In genomic region chr19:12163841-12164240, GRCh38 we compare ENCODE assay signal across 8 cellular contexts. TPM values are rescaled to one million over a fixed set of nuclear protein-coding genes. Genes with fewer than 3 reads are reported as not detected.
DNase-seq lines count a peak whose midpoint lies in the region; ATAC-seq, FAIRE-seq and TF ChIP-seq lines count a peak whose summit lies in the region.

No MANE protein-coding gene starts in this region.

- H4K20me1 ChIP-seq in astrocyte (ENCODE audit: insufficient read depth, low read length) = peaks cover 3% of the 10 kb centered on the region

- H3K27ac Mint-ChIP-seq in HFFc6 (peak overlapping the region; percentile 96), astrocyte (ENCODE audit: unreplicated experiment) (peak overlapping the region; percentile 81)

- POLR2A ChIA-PET in A549 (lab: Yijun Ruan, JAX) = no interaction called here

- no peak for TF ChIP-seq POLR2A in A549 (IDR thresholded peaks at IDR 0.05; ENCODE audit: low read length)
- no peak for TF ChIP-seq POLR2A in right lobe of liver (IDR thresholded peaks at IDR 0.05)
- no peak for TF ChIP-seq POLR2A in uterus (IDR thresholded peaks at IDR 0.05)

- ATAC-seq in A549 (no peak), right lobe of liver (no peak), HG02610 (IDR thresholded peaks at IDR 0.05; ENCODE audit: unreplicated experiment) (no peak)

- H3K4me1 Mint-ChIP-seq in HFFc6 (ENCODE audit: low read depth) = peaks cover 19% of the 10 kb centered on the region
- peaks cover 13% of the 10 kb centered on the region for H3K4me1 Mint-ChIP-seq in astrocyte (ENCODE audit: low read depth, unreplicated experiment)

- peaks cover 44% of the 10 kb centered on the region for H3K79me2 ChIP-seq in astrocyte (ENCODE audit: insufficient read depth, low read length)

- H3K9me3 Mint-ChIP-seq in HFFc6 (peaks cover 3% of the 10 kb centered on the region; the same call in 1 of the 2 replicates), astrocyte (ENCODE audit: unreplicated experiment) (no peaks in the 10 kb centered on the region)

- peak overlapping the region; percentile 48 for H3K4me2 ChIP-seq in A549
- peak overlapping the region; percentile 87 for H3K4me2 ChIP-seq in astrocyte (ENCODE audit: low read length)

- CTCF ChIA-PET in A549 (lab: Yijun Ruan, JAX) = no interaction called here

- H3K36me3 ChIP-seq in astrocyte (ENCODE audit: insufficient read depth, low read length) (no peaks in the 10 kb centered on the region), right lobe of liver (no peaks in the 10 kb centered on the region), uterus (no peaks in the 10 kb centered on the region)

- H3K27ac ChIP-seq in A549 = no peak overlapping the region
- H3K27ac ChIP-seq in astrocyte (ENCODE audit: low read depth, low read length) = peak overlapping the region; percentile 89
- peak overlapping the region; percentile 79 to 88 (median 86) for H3K27ac ChIP-seq in right lobe of liver
- H3K27ac ChIP-seq in uterus = peak overlapping the region; percentile 89 to 93

- TF ChIP-seq EP300 in A549 (IDR thresholded peaks at IDR 0.05) = no peak

- TF ChIP-seq CTCF in A549 (IDR thresholded peaks at IDR 0.05) = no peak
- no peak for TF ChIP-seq CTCF in HFFc6 (IDR thresholded peaks at IDR 0.05)
- no peak for TF ChIP-seq CTCF in astrocyte (IDR thresholded peaks at IDR 0.05; ENCODE audit: insufficient read depth, low read depth, low read length)
- no peak for TF ChIP-seq CTCF in right lobe of liver (IDR thresholded peaks at IDR 0.05)
- TF ChIP-seq CTCF in uterus (IDR thresholded peaks at IDR 0.05) = no peak

- H3K27me3 Mint-ChIP-seq in HFFc6 (ENCODE audit: insufficient read depth) = no peaks in the 10 kb centered on the region; the same call in 1 of the 2 replicates
- no peaks in the 10 kb centered on the region for H3K27me3 Mint-ChIP-seq in astrocyte (ENCODE audit: low read depth, unreplicated experiment)

- peaks cover 3% of the 10 kb centered on the region; the same call in 1 of the 3 replicates for H3K9me3 ChIP-seq in A549
- no peaks in the 10 kb centered on the region for H3K9me3 ChIP-seq in astrocyte (ENCODE audit: insufficient read depth, low read depth, low read length)
- H3K9me3 ChIP-seq in right lobe of liver = no peaks in the 10 kb centered on the region
- no peaks in the 10 kb centered on the region for H3K9me3 ChIP-seq in uterus

- DNase-seq in A549 (ENCODE audit: low read depth in 1 of 2, low spot score in 1 of 2) (no peak), HFFc6 (no peak), astrocyte (ENCODE audit: low read depth) (no peak), right lobe of liver (no peak), uterus (no peak), NCI-H1436 (lab: John Stamatoyannopoulos, UW) (no peak), NCI-H1105 treated with DMSO at 0.1 percent for 48 hours (lab: John Stamatoyannopoulos, UW) (no peak)

- FAIRE-seq in A549 (lab: Jason Lieb, UNC) (no peak), astrocyte (lab: Jason Lieb, UNC) (no peak)

- WGBS in A549 (ENCODE audit: missing lambda C conversion rate) = 34% methylated on average over 2 of the region's 2 CpGs
- 13% methylated on average over 2 of the region's 2 CpGs for WGBS in right lobe of liver (ENCODE audit: insufficient coverage, low coverage, low lambda C conversion rate, missing lambda C conversion rate)

- H2AFZ ChIP-seq in astrocyte (ENCODE audit: low read depth, low read length) = peak overlapping the region; percentile 99

- H3K9ac ChIP-seq in astrocyte (ENCODE audit: low read length) = peak overlapping the region; percentile 94

- TF ChIP-seq RAD21 in A549 (conservative IDR thresholded peaks at IDR 0.05 in 1 of 2, IDR thresholded peaks at IDR 0.05 in 1 of 2) = no peak

- intact Hi-C loops in right lobe of liver (cut with DNase I) (no loop called here), uterus (cut with DNase I; ENCODE audit: low total_unique reads) (no loop called here)

- H3K27me3 ChIP-seq in astrocyte (ENCODE audit: insufficient read depth, low read length) (no peaks in the 10 kb centered on the region), right lobe of liver (no peaks in the 10 kb centered on the region), uterus (no peaks in the 10 kb centered on the region)

- H3K36me3 Mint-ChIP-seq in HFFc6 (ENCODE audit: low read depth) (peaks cover 34% of the 10 kb centered on the region), astrocyte (ENCODE audit: low read depth, unreplicated experiment) (no peaks in the 10 kb centered on the region)

- H3K4me1 ChIP-seq in A549 (no peaks in the 10 kb centered on the region), astrocyte (ENCODE audit: insufficient read depth, low read length) (no peaks in the 10 kb centered on the region), right lobe of liver (peaks cover 0 to 8% (median 2%) of the 10 kb centered on the region in 4 donors), uterus (peaks cover 2 to 3% of the 10 kb centered on the region in 2 donors)

- peak overlapping the region; percentile 95 for H3K4me3 Mint-ChIP-seq in HFFc6
- H3K4me3 Mint-ChIP-seq in astrocyte (ENCODE audit: unreplicated experiment) = peak overlapping the region; percentile 95

- H3K4me3 ChIP-seq in A549 (peak overlapping the region; percentile 76), astrocyte (ENCODE audit: insufficient read depth, low read depth, low read length) (peak overlapping the region; percentile 84), right lobe of liver (peak overlapping the region; percentile 67 to 99 (median 79)), uterus (peak overlapping the region; percentile 77 to 90)

TF ChIP-seq in A549, 52 proteins besides CTCF, POLR2A, EP300 and RAD21 (continues in another document):
- TF ChIP-seq ELK1 (IDR thresholded peaks at IDR 0.05; ENCODE audit: low read depth, low read length) (no peak), EHF (CRISPR knock-in tag; IDR thresholded peaks at IDR 0.05) (no peak), NPAS2 (CRISPR knock-in tag; IDR thresholded peaks at IDR 0.05; ENCODE audit: borderline replicate concordance) (no peak), GATA3 (IDR thresholded peaks at IDR 0.05; ENCODE audit: borderline replicate concordance) (no peak), MAZ (IDR thresholded peaks at IDR 0.05; ENCODE audit: borderline replicate concordance, low read depth, low read length) (no peak), KDM1A (IDR thresholded peaks at IDR 0.05; ENCODE audit: low read depth) (no peak), E2F6 (IDR thresholded peaks at IDR 0.05; ENCODE audit: borderline replicate concordance, low read depth) (no peak), USF2 (IDR thresholded peaks at IDR 0.05) (no peak)

RNA-seq across cellular contexts. Expression of gene ZNF136, which starts 0.9 kb away (rescaled TPM):
- polyA plus RNA-seq in A549 (2011; rRNA removed) (2.2 and 2.3 TPM in 2 replicates), A549 (2017; fragmentation: RNase III; extraction: RNeasy Plus Mini Kit Qiagen cat#74134 plus additional on column Dnase treatment) (1.4 to 1.6 TPM (median 1.5 TPM) in 3 replicates)
- 0.36 and 0.45 TPM in 2 replicates for polyA plus RNA-seq in A549 (2012; cell fraction: cytosol; rRNA removed)
- polyA plus RNA-seq in A549 (2012; cell fraction: nucleus; rRNA removed) = 0.22 and 0.84 TPM in 2 replicates
- 1.2 and 1.4 TPM in 2 replicates for polyA minus RNA-seq in A549 (2011; rRNA and poly(A)+ RNA removed)
- 1 to 10 TPM; 2.3 to 6.9 (median 3.0) TPM for total RNA-seq in HFFc6 (2021; fragmentation: NEBNext Ultra II Directional; extraction: Animal tissue kit (Norgen Biotek cat#: 25700))
- total RNA-seq in astrocyte (8.3 and 11.1 TPM in 2 replicates), right lobe of liver (1 to 10 TPM; 1.3 to 3.9 (median 2.2) TPM), uterus (10 to 100 TPM in 2 of 4 donors, 1 to 10 TPM in 2; 2.1 to 31.7 (median 13.0) TPM)

RNA-seq across cellular contexts. Expression of gene ZNF625, which starts 7.3 kb away (rescaled TPM):
- polyA plus RNA-seq in A549 (2011; rRNA removed) (not detected in 2 replicates), A549 (2017; fragmentation: RNase III; extraction: RNeasy Plus Mini Kit Qiagen cat#74134 plus additional on column Dnase treatment) (not detected in 3 replicates)
- not detected in 2 replicates for polyA plus RNA-seq in A549 (2012; cell fraction: cytosol; rRNA removed)
- polyA plus RNA-seq in A549 (2012; cell fraction: nucleus; rRNA removed) = not detected in 2 replicates
- not detected in 2 replicates for polyA minus RNA-seq in A549 (2011; rRNA and poly(A)+ RNA removed)
- 1 to 10 TPM; 3.4 to 7.7 (median 4.6) TPM for total RNA-seq in HFFc6 (2021; fragmentation: NEBNext Ultra II Directional; extraction: Animal tissue kit (Norgen Biotek cat#: 25700))
- total RNA-seq in astrocyte (13.7 and 16.1 TPM in 2 replicates), right lobe of liver (1 to 10 TPM in 4 of 6 experiments, under 1 TPM in 2; 0.57 to 1.8 (median 1.4) TPM), uterus (10 to 100 TPM in 2 of 4 donors, 1 to 10 TPM in 2; 4.4 to 34.8 (median 10.1) TPM)

RNA-seq across cellular contexts. Expression of gene ZNF20, which starts 23.7 kb away (rescaled TPM):
- polyA plus RNA-seq in A549 (2011; rRNA removed) = 0.34 and 0.46 TPM in 2 replicates
- polyA plus RNA-seq in A549 (2012; cell fraction: cytosol; rRNA removed) = 0.03 and 0.04 TPM in 2 replicates
- 0.13 TPM in 1 of 2 replicates, not detected in the other for polyA plus RNA-seq in A549 (2012; cell fraction: nucleus; rRNA removed)
- 0.20 to 0.41 TPM (median 0.37 TPM) in 3 replicates for polyA plus RNA-seq in A549 (2017; fragmentation: RNase III; extraction: RNeasy Plus Mini Kit Qiagen cat#74134 plus additional on column Dnase treatment)
- 0.34 and 0.62 TPM in 2 replicates for polyA minus RNA-seq in A549 (2011; rRNA and poly(A)+ RNA removed)
- 1 to 10 TPM; 3.3 to 6.3 (median 4.3) TPM for total RNA-seq in HFFc6 (2021; fragmentation: NEBNext Ultra II Directional; extraction: Animal tissue kit (Norgen Biotek cat#: 25700))
- total RNA-seq in astrocyte = 7.5 and 8.2 TPM in 2 replicates
- 1 to 10 TPM in 5 of 6 experiments, under 1 TPM in 1; 0.98 to 2.7 (median 1.5) TPM for total RNA-seq in right lobe of liver
- 10 to 100 TPM in 1 of 4 donors, 1 to 10 TPM in 1, not detected in 2; 5.0 to 15.7 TPM for total RNA-seq in uterus

Comparison
In these comparisons a context has a peak if more than half of its experiments do, and no peak if none do; other contexts are left out.
1. H3K27ac ChIP-seq: peak in astrocyte (single experiment), right lobe of liver (3 of 3) and uterus (2 of 2); none in A549 (0 of 2).
2. Peak in every context shown above with its lines, with median percentiles within 50 percentile points of each other: H3K4me3 ChIP-seq.